Comparison of ENCODE assay signal across 1 cellular context in the genomic region with DNA sequence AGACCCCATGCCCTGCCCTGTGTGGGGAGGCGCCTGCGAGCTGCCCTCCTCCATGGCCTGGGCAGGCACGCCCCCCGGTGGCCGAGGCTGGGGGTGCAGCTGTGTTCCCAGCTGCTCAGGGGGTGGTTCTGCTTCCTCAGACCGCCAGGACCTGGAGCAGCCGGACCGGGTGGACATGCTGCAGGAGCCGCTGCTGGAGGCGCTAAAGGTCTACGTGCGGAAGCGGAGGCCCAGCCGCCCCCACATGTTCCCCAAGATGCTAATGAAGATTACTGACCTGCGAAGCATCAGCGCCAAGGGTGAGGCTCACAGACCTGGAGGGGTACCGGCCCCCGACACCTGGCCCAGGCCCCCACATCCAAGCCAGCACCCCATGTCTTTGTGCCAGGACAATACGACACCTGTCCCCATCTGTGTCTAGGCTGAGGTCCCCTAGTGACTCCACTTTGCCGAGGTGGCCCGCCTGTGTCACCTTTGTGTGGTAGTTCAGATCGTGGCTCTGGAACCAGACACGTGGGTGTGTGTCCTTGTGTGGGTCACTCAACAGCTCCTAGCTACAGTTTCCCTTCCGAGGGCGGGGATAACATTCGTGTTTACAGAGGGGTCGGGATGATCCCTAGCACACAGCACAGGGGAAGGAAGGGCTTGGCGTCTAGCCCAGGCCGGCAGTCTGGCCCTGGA.
TF ChIP-seq lines count a peak whose summit lies in the region.

No MANE protein-coding gene starts in this region.

TF ChIP-seq in HepG2, 621 proteins besides CTCF, POLR2A, EP300 and RAD21 (continued from another document and continues in another):
- TF ChIP-seq PATZ1 (CRISPR knock-in tag; IDR thresholded peaks at IDR 0.05) = peak; percentile 82
- TF ChIP-seq ZNF552 (CRISPR knock-in tag; IDR thresholded peaks at IDR 0.05; ENCODE audit: borderline replicate concordance) = no peak
- no peak for TF ChIP-seq MBNL3 (CRISPR knock-in tag; conservative IDR thresholded peaks at IDR 0.05)
- 0 out of 2 replicates have a peak, but pooled peaks have one; percentile 21 for TF ChIP-seq FOSL2 (CRISPR knock-in tag; IDR thresholded peaks at IDR 0.05)
- no peak for TF ChIP-seq FIP1L1 (IDR thresholded peaks at IDR 0.05; ENCODE audit: borderline replicate concordance, insufficient read depth, low read depth, low read length)
- TF ChIP-seq TBX3 (IDR thresholded peaks at IDR 0.05; ENCODE audit: borderline replicate concordance) = no peak
- no peak for TF ChIP-seq ZNF660 (CRISPR knock-in tag; IDR thresholded peaks at IDR 0.05; ENCODE audit: borderline replicate concordance, low read depth)
- TF ChIP-seq HNRNPUL1 (IDR thresholded peaks at IDR 0.05; ENCODE audit: low read depth, low read length) = no peak
- no peak for TF ChIP-seq ZBTB42 (CRISPR knock-in tag; IDR thresholded peaks at IDR 0.05)
- TF ChIP-seq ZNF501 (CRISPR knock-in tag; IDR thresholded peaks at IDR 0.05) = peak; percentile 50; the same call in 1 of the 2 replicates
- no peak for TF ChIP-seq ZFP37 (CRISPR knock-in tag; IDR thresholded peaks at IDR 0.05; ENCODE audit: borderline replicate concordance)
- peak; percentile 4; the same call in 1 of the 2 replicates for TF ChIP-seq RARA (CRISPR knock-in tag; IDR thresholded peaks at IDR 0.05)
- TF ChIP-seq ZNF275 (CRISPR knock-in tag; IDR thresholded peaks at IDR 0.05; ENCODE audit: borderline replicate concordance) = no peak
- TF ChIP-seq, protein P1, sequence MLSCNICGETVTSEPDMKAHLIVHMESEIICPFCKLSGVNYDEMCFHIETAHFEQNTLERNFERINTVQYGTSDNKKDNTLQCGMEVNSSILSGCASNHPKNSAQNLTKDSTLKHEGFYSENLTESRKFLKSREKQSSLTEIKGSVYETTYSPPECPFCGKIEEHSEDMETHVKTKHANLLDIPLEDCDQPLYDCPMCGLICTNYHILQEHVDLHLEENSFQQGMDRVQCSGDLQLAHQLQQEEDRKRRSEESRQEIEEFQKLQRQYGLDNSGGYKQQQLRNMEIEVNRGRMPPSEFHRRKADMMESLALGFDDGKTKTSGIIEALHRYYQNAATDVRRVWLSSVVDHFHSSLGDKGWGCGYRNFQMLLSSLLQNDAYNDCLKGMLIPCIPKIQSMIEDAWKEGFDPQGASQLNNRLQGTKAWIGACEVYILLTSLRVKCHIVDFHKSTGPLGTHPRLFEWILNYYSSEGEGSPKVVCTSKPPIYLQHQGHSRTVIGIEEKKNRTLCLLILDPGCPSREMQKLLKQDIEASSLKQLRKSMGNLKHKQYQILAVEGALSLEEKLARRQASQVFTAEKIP (CRISPR knock-in tag; IDR thresholded peaks at IDR 0.05; ENCODE audit: borderline replicate concordance) = no peak
- TF ChIP-seq ZNF33B (CRISPR knock-in tag; IDR thresholded peaks at IDR 0.05) = 0 out of 2 replicates have a peak, but pooled peaks have one; percentile 76
- TF ChIP-seq HNRNPLL (IDR thresholded peaks at IDR 0.05; ENCODE audit: low read depth, low read length, poor library complexity, severe bottlenecking) = peak; percentile 47
- TF ChIP-seq ZNF142 (CRISPR knock-in tag; IDR thresholded peaks at IDR 0.05) = no peak
- peak; percentile 56; the same call in 1 of the 3 replicates for TF ChIP-seq MXI1 (IDR thresholded peaks at IDR 0.05; ENCODE audit: borderline replicate concordance, low read depth, low read length)
- no peak for TF ChIP-seq MTA3 (CRISPR knock-in tag; IDR thresholded peaks at IDR 0.05)
- TF ChIP-seq SP2 (CRISPR knock-in tag; IDR thresholded peaks at IDR 0.05) = no peak
- TF ChIP-seq E2F1 (CRISPR knock-in tag; IDR thresholded peaks at IDR 0.05) = no peak
- TF ChIP-seq, protein P2, sequence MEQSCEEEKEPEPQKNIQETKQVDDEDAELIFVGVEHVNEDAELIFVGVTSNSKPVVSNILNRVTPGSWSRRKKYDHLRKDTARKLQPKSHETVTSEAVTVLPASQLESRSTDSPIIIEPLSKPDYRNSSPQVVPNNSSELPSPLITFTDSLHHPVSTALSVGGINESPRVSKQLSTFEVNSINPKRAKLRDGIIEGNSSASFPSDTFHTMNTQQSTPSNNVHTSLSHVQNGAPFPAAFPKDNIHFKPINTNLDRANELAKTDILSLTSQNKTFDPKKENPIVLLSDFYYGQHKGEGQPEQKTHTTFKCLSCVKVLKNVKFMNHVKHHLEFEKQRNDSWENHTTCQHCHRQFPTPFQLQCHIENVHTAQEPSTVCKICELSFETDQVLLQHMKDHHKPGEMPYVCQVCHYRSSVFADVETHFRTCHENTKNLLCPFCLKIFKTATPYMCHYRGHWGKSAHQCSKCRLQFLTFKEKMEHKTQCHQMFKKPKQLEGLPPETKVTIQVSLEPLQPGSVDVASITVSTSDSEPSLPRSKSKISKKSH (CRISPR knock-in tag; IDR thresholded peaks at IDR 0.05; ENCODE audit: borderline replicate concordance) = no peak
- TF ChIP-seq HMGXB4 (CRISPR knock-in tag; IDR thresholded peaks at IDR 0.05; ENCODE audit: borderline replicate concordance in 1 of 2, low read depth in 1 of 2) = peak; percentile 81 to 82
- no peak for TF ChIP-seq ERF (CRISPR knock-in tag; IDR thresholded peaks at IDR 0.05)
- no peak for TF ChIP-seq ZNF354B (CRISPR knock-in tag; IDR thresholded peaks at IDR 0.05)
- peak in 1 of 2 experiments; percentile 31; a peak in 1 of 4 replicates for TF ChIP-seq KLF16 (CRISPR knock-in tag; IDR thresholded peaks at IDR 0.05)
- no peak for TF ChIP-seq MED8 (CRISPR knock-in tag; IDR thresholded peaks at IDR 0.05; ENCODE audit: insufficient replicate concordance)
- no peak for TF ChIP-seq CAMTA2 (CRISPR knock-in tag; IDR thresholded peaks at IDR 0.05; ENCODE audit: borderline replicate concordance)
- no peak for TF ChIP-seq DDIT3 (CRISPR knock-in tag; IDR thresholded peaks at IDR 0.05)
- TF ChIP-seq KLF11 (CRISPR knock-in tag; IDR thresholded peaks at IDR 0.05) = no peak
- peak; percentile 55; the same call in 1 of the 2 replicates for TF ChIP-seq MAZ (IDR thresholded peaks at IDR 0.05; ENCODE audit: borderline replicate concordance, low read depth, low read length)
- peak; percentile 79; the same call in 1 of the 2 replicates for TF ChIP-seq MAZ (CRISPR knock-in tag; IDR thresholded peaks at IDR 0.05; ENCODE audit: low read depth)
- TF ChIP-seq CBX5 (CRISPR knock-in tag; IDR thresholded peaks at IDR 0.05; ENCODE audit: borderline replicate concordance) = peak; percentile 75; the same call in 1 of the 2 replicates
- no peak for TF ChIP-seq RBM39 (IDR thresholded peaks at IDR 0.05; ENCODE audit: low read depth, low read length, poor library complexity, severe bottlenecking)
- no peak for TF ChIP-seq TMF1 (CRISPR knock-in tag; IDR thresholded peaks at IDR 0.05; ENCODE audit: low read depth)
- no peak for TF ChIP-seq ZNF570 (CRISPR knock-in tag; IDR thresholded peaks at IDR 0.05; ENCODE audit: borderline replicate concordance)
- TF ChIP-seq BRF2 (CRISPR knock-in tag; IDR thresholded peaks at IDR 0.05) = no peak
- TF ChIP-seq, protein P3, sequence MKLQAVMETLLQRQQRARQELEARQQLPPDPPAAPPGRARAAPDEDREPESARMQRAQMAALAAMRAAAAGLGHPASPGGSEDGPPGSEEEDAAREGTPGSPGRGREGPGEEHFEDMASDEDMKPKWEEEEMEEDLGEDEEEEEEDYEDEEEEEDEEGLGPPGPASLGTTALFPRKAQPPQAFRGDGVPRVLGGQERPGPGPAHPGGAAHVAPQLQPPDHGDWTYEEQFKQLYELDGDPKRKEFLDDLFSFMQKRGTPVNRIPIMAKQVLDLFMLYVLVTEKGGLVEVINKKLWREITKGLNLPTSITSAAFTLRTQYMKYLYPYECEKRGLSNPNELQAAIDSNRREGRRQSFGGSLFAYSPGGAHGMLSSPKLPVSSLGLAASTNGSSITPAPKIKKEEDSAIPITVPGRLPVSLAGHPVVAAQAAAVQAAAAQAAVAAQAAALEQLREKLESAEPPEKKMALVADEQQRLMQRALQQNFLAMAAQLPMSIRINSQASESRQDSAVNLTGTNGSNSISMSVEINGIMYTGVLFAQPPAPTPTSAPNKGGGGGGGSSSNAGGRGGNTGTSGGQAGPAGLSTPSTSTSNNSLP (IDR thresholded peaks at IDR 0.05; ENCODE audit: low read depth, low read length) = no peak; the same call in 1 of the 2 replicates
